In genomic region chr3:196662033-196662432, GRCh38 we compare ENCODE assay signal across 20 cellular contexts. TPM values are rescaled to one million over a fixed set of nuclear protein-coding genes. Genes with fewer than 3 reads are reported as not detected.
A peak's percentile ranks its signal among the peaks of the same experiment; 100 is the strongest.
DNase-seq lines count a peak whose midpoint lies in the region; ATAC-seq and TF ChIP-seq lines count a peak whose summit lies in the region.
"Had no signal": no experiment of that assay in that cellular context is flagged by ENCODE, and none has a peak within 500 bp of the region (broad histone marks: within the 10 kb centered on the region; RNA-seq: fewer than 3 reads in every experiment).

No MANE protein-coding gene starts in this region.

- no peaks in the 10 kb centered on the region for H3K79me2 ChIP-seq in neural progenitor cell (ENCODE audit: low read depth)
- H3K79me2 ChIP-seq in GM23338 (replicated peaks; ENCODE audit: insufficient read depth): no peaks in the 10 kb centered on the region

- no peak for TF ChIP-seq CTCF in neural progenitor cell (IDR thresholded peaks at IDR 0.05)
- TF ChIP-seq CTCF in GM23338 (conservative IDR thresholded peaks at IDR 0.05; ENCODE audit: low read depth in 2 of 2): no peak
- TF ChIP-seq CTCF in natural killer cell (IDR thresholded peaks at IDR 0.05): no peak

- H3K27ac ChIP-seq in neural progenitor cell (no peak overlapping the region), GM23338 (ENCODE audit: low read depth) (no peak overlapping the region)
- H3K27ac ChIP-seq: HL-60, sigmoid colon, upper lobe of right lung had no signal

- H3K4me3 Mint-ChIP-seq in neural progenitor cell (peak overlapping the region; percentile 46), GM23338 (no peak overlapping the region; the same call in 2 of the 3 replicates), immature natural killer cell (no peak overlapping the region), natural killer cell (no peak overlapping the region)
- H3K4me3 Mint-ChIP-seq: activated CD4-positive, alpha-beta T cell treated with anti-CD3 and anti-CD28 coated beads, Interleukin-2, amount 10 ng/mL, durations not matched to agents 7 days and 5 days; activated CD8-positive, alpha-beta memory T cell treated with anti-CD3 and anti-CD28 coated beads, Interleukin-2, amount 10 ng/mL, durations not matched to agents 7 days and 5 days; nephron progenitor cell had no signal

- H3K4me2 ChIP-seq in neural progenitor cell (no peak overlapping the region), GM23338 (no peak overlapping the region)

- H3K4me1 ChIP-seq in neural progenitor cell (peaks cover 29% of the 10 kb centered on the region), GM23338 (ENCODE audit: insufficient read depth) (peaks cover 9% of the 10 kb centered on the region)
- H3K4me1 ChIP-seq: upper lobe of right lung had no signal

- intact Hi-C loops in natural killer cell (cut with micrococcal nuclease): no loop called here

- H3K4me3 ChIP-seq in neural progenitor cell: no peak overlapping the region
- H3K4me3 ChIP-seq in GM23338: no peak overlapping the region
- H3K4me3 ChIP-seq: sigmoid colon, upper lobe of right lung had no signal

- peak in 2 of 3 experiments; percentile 27 to 29 for DNase-seq in NCI-H1417 (lab: John Stamatoyannopoulos, UW)
- no peak for DNase-seq in NCI-H1417 treated with DMSO at 0.1 percent for 48 hours (lab: John Stamatoyannopoulos, UW)
- peak; percentile 66 for DNase-seq in NCI-H146 treated with DMSO at 0.1 percent for 48 hours (lab: John Stamatoyannopoulos, UW; ENCODE audit: unreplicated experiment)
- DNase-seq in NCI-H69 (lab: John Stamatoyannopoulos, UW): peak; percentile 26
- DNase-seq in neural progenitor cell (ENCODE audit: low spot score): no peak
- DNase-seq in GM23338 (ENCODE audit: low spot score): no peak
- DNase-seq in immature natural killer cell: no peak
- DNase-seq in natural killer cell: no peak
- DNase-seq: activated CD4-positive, alpha-beta T cell treated with anti-CD3 and anti-CD28 coated beads, Interleukin-2, amount 10 ng/mL, durations not matched to agents 7 days and 5 days; activated CD8-positive, alpha-beta memory T cell treated with anti-CD3 and anti-CD28 coated beads, Interleukin-2, amount 10 ng/mL, durations not matched to agents 7 days and 5 days; activated naive CD4-positive, alpha-beta T cell treated with anti-CD3 and anti-CD28 coated beads, Interleukin-2, amount 50 U/mL, for 16 hours; cortex of kidney; NCI-H2081; nephron progenitor cell; sigmoid colon; SK-N-SH; T-helper 2 cell; upper lobe of right lung had no signal

- H3K9me2 ChIP-seq in GM23338 (ENCODE audit: insufficient read depth): no peaks in the 10 kb centered on the region
- H3K9me2 ChIP-seq: SK-N-SH had no signal

- H4K20me1 ChIP-seq in neural progenitor cell (ENCODE audit: low read depth) (no peaks in the 10 kb centered on the region), GM23338 (replicated peaks; ENCODE audit: insufficient read depth) (no peaks in the 10 kb centered on the region)

- no peaks in the 10 kb centered on the region for H3K9me3 ChIP-seq in neural progenitor cell (ENCODE audit: low read depth)
- H3K9me3 ChIP-seq: sigmoid colon, SK-N-SH, upper lobe of right lung had no signal

- H3K27ac Mint-ChIP-seq in neural progenitor cell (no peak overlapping the region), GM23338 (no peak overlapping the region), immature natural killer cell (peak overlapping the region in 2 of 6 donors; percentile 16 to 45), natural killer cell (peak overlapping the region in 1 of 2 donors; percentile 36)
- H3K27ac Mint-ChIP-seq: activated CD4-positive, alpha-beta T cell treated with anti-CD3 and anti-CD28 coated beads, Interleukin-2, amount 10 ng/mL, durations not matched to agents 7 days and 5 days; activated CD8-positive, alpha-beta memory T cell treated with anti-CD3 and anti-CD28 coated beads, Interleukin-2, amount 10 ng/mL, durations not matched to agents 7 days and 5 days had no signal

- H3F3A ChIP-seq in neural progenitor cell (ENCODE audit: low read depth): peaks cover 23% of the 10 kb centered on the region
- H3F3A ChIP-seq in GM23338 (replicated peaks; ENCODE audit: low read depth): peaks cover 7% of the 10 kb centered on the region

- no peaks in the 10 kb centered on the region for H3K36me3 ChIP-seq in neural progenitor cell
- H3K36me3 ChIP-seq in GM23338 (ENCODE audit: insufficient read depth): no peaks in the 10 kb centered on the region

- no peak for ATAC-seq in GM23338
- no peak for ATAC-seq in natural killer cell
- ATAC-seq: activated CD8-positive, alpha-beta memory T cell treated with anti-CD3 and anti-CD28 coated beads, Interleukin-2, amount 10 ng/mL, durations not matched to agents 7 days and 5 days had no signal

- H3K4me1 Mint-ChIP-seq in neural progenitor cell (peaks cover 29% of the 10 kb centered on the region), GM23338 (peaks cover 23% of the 10 kb centered on the region), immature natural killer cell (peaks cover 24 to 26% of the 10 kb centered on the region in 2 donors), natural killer cell (peaks cover under 1 to 13% of the 10 kb centered on the region in 2 donors)
- H3K4me1 Mint-ChIP-seq: activated CD8-positive, alpha-beta memory T cell treated with anti-CD3 and anti-CD28 coated beads, Interleukin-2, amount 10 ng/mL, durations not matched to agents 7 days and 5 days had no signal

- no peaks in the 10 kb centered on the region for H3K27me3 ChIP-seq in neural progenitor cell
- H3K27me3 ChIP-seq in GM23338 (ENCODE audit: insufficient read depth): no peaks in the 10 kb centered on the region
- H3K27me3 ChIP-seq: sigmoid colon, upper lobe of right lung had no signal

- no peak overlapping the region for H2AFZ ChIP-seq in neural progenitor cell (replicated peaks)
- H2AFZ ChIP-seq in GM23338: no peak overlapping the region

- H3K27me3 Mint-ChIP-seq in neural progenitor cell (ENCODE audit: insufficient read depth, low read depth): no peaks in the 10 kb centered on the region
- H3K27me3 Mint-ChIP-seq in GM23338 (ENCODE audit: insufficient read depth, low read depth, poor library complexity): peaks cover 13% of the 10 kb centered on the region
- peaks cover 0 to 1% (median 0%) of the 10 kb centered on the region in 3 donors for H3K27me3 Mint-ChIP-seq in immature natural killer cell (ENCODE audit: low read depth in 3 of 3)
- H3K27me3 Mint-ChIP-seq in natural killer cell (ENCODE audit: low read depth in 2 of 2): no peaks in the 10 kb centered on the region
- H3K27me3 Mint-ChIP-seq: activated CD4-positive, alpha-beta T cell treated with anti-CD3 and anti-CD28 coated beads, Interleukin-2, amount 10 ng/mL, durations not matched to agents 7 days and 5 days; activated CD8-positive, alpha-beta memory T cell treated with anti-CD3 and anti-CD28 coated beads, Interleukin-2, amount 10 ng/mL, durations not matched to agents 7 days and 5 days had no signal

- no peak overlapping the region for H3K9ac ChIP-seq in neural progenitor cell
- H3K9ac ChIP-seq: SK-N-SH had no signal

- H3K9me3 Mint-ChIP-seq in neural progenitor cell (no peaks in the 10 kb centered on the region), GM23338 (no peaks in the 10 kb centered on the region), immature natural killer cell (no peaks in the 10 kb centered on the region), natural killer cell (no peaks in the 10 kb centered on the region)
- H3K9me3 Mint-ChIP-seq: activated CD4-positive, alpha-beta T cell treated with anti-CD3 and anti-CD28 coated beads, Interleukin-2, amount 10 ng/mL, durations not matched to agents 7 days and 5 days; nephron progenitor cell had no signal

- H3K36me3 Mint-ChIP-seq in neural progenitor cell (no peaks in the 10 kb centered on the region), GM23338 (ENCODE audit: low read depth) (peaks cover 9% of the 10 kb centered on the region; the same call in 2 of the 3 replicates), immature natural killer cell (peaks cover 4 to 41% (median 5%) of the 10 kb centered on the region in 3 donors), natural killer cell (peaks cover 7% of the 10 kb centered on the region)

TF ChIP-seq in GM23338, 12 proteins besides CTCF, POLR2A, EP300 and RAD21:
- no peak for TF ChIP-seq STAT1 (IDR thresholded peaks at IDR 0.05; ENCODE audit: unreplicated experiment)
- TF ChIP-seq NANOG (IDR thresholded peaks at IDR 0.05; ENCODE audit: borderline replicate concordance): no peak

RNA-seq across cellular contexts. Expression of gene NRROS, which starts 22.5 kb away (rescaled TPM):
- 0.58 and 1.7 TPM in 2 replicates for total RNA-seq in neural progenitor cell (ENCODE audit: low replicate concordance)
- total RNA-seq in GM23338 (2014; rRNA removed; shearing (Covaris generic)): 5.9 and 8.5 TPM in 2 replicates
- polyA plus RNA-seq in GM23338 (2016; fragmentation: Nextera tagmentation; extraction: Ambion mirVana): 1.2 and 2.3 TPM in 2 replicates
- 10 to 100 TPM in 1 of 3 donors, 1 to 10 TPM in 2; 6.3 to 14.1 (median 8.0) TPM for polyA plus RNA-seq in immature natural killer cell
- total RNA-seq in natural killer cell: 10 to 100 TPM; 32.5 to 56.3 (median 56.2) TPM
- total RNA-seq: A172 had no signal

RNA-seq across cellular contexts. Expression of gene CEP19, which starts 50.0 kb away (rescaled TPM):
- 7.0 and 7.7 TPM in 2 replicates for total RNA-seq in neural progenitor cell (ENCODE audit: low replicate concordance)
- 1.6 and 2.3 TPM in 2 replicates for total RNA-seq in GM23338 (2014; rRNA removed; shearing (Covaris generic))
- polyA plus RNA-seq in GM23338 (2016; fragmentation: Nextera tagmentation; extraction: Ambion mirVana): 1.8 and 2.5 TPM in 2 replicates
- polyA plus RNA-seq in immature natural killer cell: 1 to 10 TPM; 2.3 to 3.3 (median 2.3) TPM
- total RNA-seq in natural killer cell: 1 to 10 TPM in 2 of 3 donors, under 1 TPM in 1; 0.92 to 1.8 (median 1.1) TPM

RNA-seq across cellular contexts. Expression of gene PIGX, which starts 50.1 kb away (rescaled TPM):
- 35.5 and 61.4 TPM in 2 replicates for total RNA-seq in neural progenitor cell (ENCODE audit: low replicate concordance)
- total RNA-seq in GM23338 (2014; rRNA removed; shearing (Covaris generic)): 14.5 and 24.4 TPM in 2 replicates
- 13.0 and 13.4 TPM in 2 replicates for polyA plus RNA-seq in GM23338 (2016; fragmentation: Nextera tagmentation; extraction: Ambion mirVana)
- 10 to 100 TPM; 38.3 to 55.6 (median 42.6) TPM for polyA plus RNA-seq in immature natural killer cell
- total RNA-seq in natural killer cell: 10 to 100 TPM; 23.9 to 31.8 (median 24.2) TPM

Comparison
In these comparisons a context has a peak if more than half of its experiments do, and no peak if none do; other contexts are left out.
1. DNase-seq: peak in NCI-H1417 (2 of 3), NCI-H146 treated with DMSO at 0.1 percent for 48 hours (single experiment) and NCI-H69 (single experiment); none in NCI-H1417 treated with DMSO at 0.1 percent for 48 hours (single experiment), neural progenitor cell (single experiment), GM23338 (single experiment), immature natural killer cell (0 of 3) and natural killer cell (single experiment).